ENCODE assay signal across 10 cellular contexts in the genomic region with DNA sequence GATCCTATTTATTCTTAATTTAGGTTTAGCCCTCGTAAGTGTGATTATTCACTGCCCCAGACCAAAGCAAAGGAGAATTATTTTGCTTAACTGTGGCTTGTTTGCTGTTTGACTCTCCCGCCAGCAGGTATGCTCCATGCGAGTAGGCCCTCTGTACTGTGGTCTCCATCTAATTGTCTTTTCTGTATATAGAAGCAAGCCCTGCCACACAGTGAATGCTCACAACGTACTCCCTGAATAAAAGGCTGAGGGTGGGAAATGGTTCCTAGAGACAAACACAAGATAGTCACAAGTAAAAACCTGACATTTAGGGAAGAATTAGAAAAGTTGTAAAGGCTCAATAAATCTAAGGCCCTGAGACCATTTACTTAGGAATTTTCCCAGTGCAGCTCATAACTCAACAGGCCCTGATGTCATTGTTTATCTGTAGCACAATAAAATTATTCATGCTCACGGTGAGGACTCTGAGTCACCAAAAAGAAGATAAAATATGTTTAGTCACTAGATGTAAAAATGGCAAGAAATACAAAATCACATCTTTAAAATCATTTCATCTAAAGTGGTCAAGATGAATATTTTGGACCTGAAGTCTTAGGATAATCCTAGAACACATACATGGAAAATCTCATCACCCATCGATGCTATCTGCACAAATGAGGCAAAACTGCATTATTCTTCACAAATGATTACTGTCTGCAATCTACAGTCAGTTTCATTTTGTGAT.
A peak's percentile ranks its signal among the peaks of the same experiment; 100 is the strongest.
DNase-seq lines count a peak whose midpoint lies in the region; ATAC-seq, FAIRE-seq and TF ChIP-seq lines count a peak whose summit lies in the region.
"Had no signal": no experiment of that assay in that cellular context is flagged by ENCODE, and none has a peak within 500 bp of the region (broad histone marks: within the 10 kb centered on the region; RNA-seq: fewer than 3 reads in every experiment).

No MANE protein-coding gene starts in this region.

- no peaks in the 10 kb centered on the region for H4K20me1 ChIP-seq in PC-9 (ENCODE audit: insufficient read depth)
- no peaks in the 10 kb centered on the region for H4K20me1 ChIP-seq in endothelial cell of umbilical vein (replicated peaks; ENCODE audit: control insufficient read depth, extremely low read depth, insufficient read depth, low read length)

- H3K4me1 ChIP-seq in PC-9 (replicated peaks; ENCODE audit: insufficient read depth) = peaks cover 25% of the 10 kb centered on the region
- H3K4me1 ChIP-seq in endothelial cell of umbilical vein (ENCODE audit: control insufficient read depth, extremely low read depth, insufficient read depth, low read length) = peaks cover 20% of the 10 kb centered on the region

- CTCF ChIA-PET in PC-9 (lab: Charles Lee) = no interaction called here
- CTCF ChIA-PET in endothelial cell of umbilical vein (lab: Charles Lee) = interaction anchor here (1.0 kb wide), 1 partner anchor 473 kb away, joined by 4 read pairs; a partner anchor contains a TSS

- no peak overlapping the region for H3K4me3 ChIP-seq in PC-9
- no peak overlapping the region for H3K4me3 ChIP-seq in endothelial cell of umbilical vein (replicated peaks in 1 of 3; ENCODE audit: insufficient read depth in 1 of 3, low read depth in 1 of 3, low read length in 3 of 3)
- H3K4me3 ChIP-seq: psoas muscle had no signal

- peak overlapping the region; percentile 23 for H3K4me2 ChIP-seq in PC-9
- peak overlapping the region; percentile 19 for H3K4me2 ChIP-seq in endothelial cell of umbilical vein (ENCODE audit: insufficient read depth, low read length)

- DNase-seq in PC-9 (peak in 1 of 2 experiments; percentile 63), endothelial cell of umbilical vein (ENCODE audit: low read depth, low spot score) (peak; percentile 84), non-pigmented ciliary epithelial cell (ENCODE audit: low read depth) (peak; percentile 66), GM13977 (ENCODE audit: low spot score) (no peak), putamen (ENCODE audit: low spot score) (no peak), activated T-cell treated with anti-CD3 and anti-CD28 coated beads for 4 hours (no peak), Right ventricle myocardium superior (no peak)
- DNase-seq: NCI-H1105 treated with DMSO at 0.1 percent for 48 hours, psoas muscle had no signal

- H3K79me2 ChIP-seq in PC-9 (ENCODE audit: low read depth) (no peaks in the 10 kb centered on the region), endothelial cell of umbilical vein (ENCODE audit: control insufficient read depth, insufficient read depth, low read length) (no peaks in the 10 kb centered on the region)

- ATAC-seq in Right ventricle myocardium superior (ENCODE audit: poor library complexity) = no peak
- ATAC-seq: psoas muscle had no signal

- no peaks in the 10 kb centered on the region for H3K9me3 ChIP-seq in PC-9 (ENCODE audit: insufficient read depth, low read depth)
- H3K9me3 ChIP-seq in endothelial cell of umbilical vein (replicated peaks; ENCODE audit: control insufficient read depth, insufficient read depth, low read length) = no peaks in the 10 kb centered on the region
- H3K9me3 ChIP-seq: psoas muscle had no signal

- no peak overlapping the region for H2AFZ ChIP-seq in PC-9
- peak overlapping the region; percentile 70 for H2AFZ ChIP-seq in endothelial cell of umbilical vein (ENCODE audit: low read depth, low read length)

- in situ Hi-C loops in GM13977 (cut with MboI; ENCODE audit: low pct_unique_long_range_greater_than_20kb, low sequenced_read_pairs, unreplicated experiment) = no loop called here

- no peak for TF ChIP-seq POLR2A in endothelial cell of umbilical vein (IDR thresholded peaks at IDR 0.05; ENCODE audit: low read depth, low read length)

- FAIRE-seq in endothelial cell of umbilical vein (lab: Jason Lieb, UNC) = peak; percentile 90

- TF ChIP-seq CTCF in C4-2B (conservative IDR thresholded peaks at IDR 0.05) = no peak
- no peak for TF ChIP-seq CTCF in PC-9 (conservative IDR thresholded peaks at IDR 0.05)
- TF ChIP-seq CTCF in endothelial cell of umbilical vein (IDR thresholded peaks at IDR 0.05; ENCODE audit: extremely low read depth in 1 of 2, insufficient read depth in 1 of 2, low read depth in 1 of 2, low read length in 2 of 2) = no peak
- TF ChIP-seq CTCF in GM13977 (IDR thresholded peaks at IDR 0.05; ENCODE audit: extremely low read depth, insufficient read depth, missing control alignments) = no peak

- no peaks in the 10 kb centered on the region for H3K36me3 ChIP-seq in PC-9 (ENCODE audit: low read depth)
- H3K36me3 ChIP-seq in endothelial cell of umbilical vein (ENCODE audit: control insufficient read depth in 2 of 2, extremely low read depth in 1 of 2, insufficient read depth in 2 of 2, low read length in 2 of 2) = no peaks in the 10 kb centered on the region

- H3K9ac ChIP-seq in endothelial cell of umbilical vein (replicated peaks; ENCODE audit: extremely low read depth, insufficient read depth, low read length) = peak overlapping the region; percentile 10

- no peaks in the 10 kb centered on the region for H3K9me2 ChIP-seq in PC-9 (ENCODE audit: insufficient read depth)

- H3K27ac ChIP-seq in C4-2B (peak overlapping the region; percentile 65), PC-9 (peak overlapping the region; percentile 43), endothelial cell of umbilical vein (ENCODE audit: insufficient read depth, low read depth, low read length) (peak overlapping the region; percentile 60)
- H3K27ac ChIP-seq: psoas muscle had no signal

- dilution Hi-C loops in endothelial cell of umbilical vein (cut with MboI; ENCODE audit: extremely low pct_ligation_motif_present, low sequenced_read_pairs) = no loop called here

- POLR2A ChIA-PET in PC-9 (lab: Charles Lee; ENCODE audit: unreplicated experiment) (interaction anchor here (0.7 kb wide), 1 partner anchor 133 kb away, joined by 4 read pairs; no protein-coding TSS in a partner anchor), endothelial cell of umbilical vein (lab: Charles Lee) (no interaction called here)

- no peaks in the 10 kb centered on the region for H3K27me3 ChIP-seq in PC-9 (ENCODE audit: insufficient read depth, low read depth)
- peaks cover 2% of the 10 kb centered on the region in 2 experiments for H3K27me3 ChIP-seq in endothelial cell of umbilical vein (ENCODE audit: control insufficient read depth in 2 of 2, insufficient read depth in 2 of 2, low read length in 2 of 2)

- no peaks in the 10 kb centered on the region; the same call in 1 of the 2 replicates for H3F3A ChIP-seq in PC-9 (ENCODE audit: insufficient read depth, low read depth)

- intact Hi-C loops in PC-9 (cut with micrococcal nuclease; ENCODE audit: unreplicated experiment) = no loop called here
- intact Hi-C loops in endothelial cell of umbilical vein (cut with micrococcal nuclease) = loop anchor here (2.0 kb wide), 2 partner anchors 41 to 475 kb away; no protein-coding TSS in a partner anchor
- intact Hi-C loops in Right ventricle myocardium superior (cut with DNase I) = no loop called here

- BruUV-seq in PC-9 (replicated peaks; lab: Mats Ljungman, UMichigan) (no TSS peak), endothelial cell of umbilical vein (replicated peaks; lab: Mats Ljungman, UMichigan) (no TSS peak)

- H3K9me1 ChIP-seq in endothelial cell of umbilical vein (replicated peaks; ENCODE audit: control insufficient read depth, extremely low read depth, insufficient read depth, low read length) = no peaks in the 10 kb centered on the region

TF ChIP-seq in endothelial cell of umbilical vein, 7 proteins besides CTCF, POLR2A, EP300 and RAD21:
- peak; percentile 69 for TF ChIP-seq JUN (IDR thresholded peaks at IDR 0.05; ENCODE audit: borderline replicate concordance, insufficient read depth, insufficient read length, low read depth)
- peak; percentile 25 for TF ChIP-seq GATA2 (IDR thresholded peaks at IDR 0.05; ENCODE audit: insufficient read depth, insufficient read length, low read depth, low read length)
- TF ChIP-seq FOS (IDR thresholded peaks at IDR 0.05; ENCODE audit: borderline replicate concordance, insufficient read depth, low read length) = peak; percentile 84
- TF ChIP-seq, protein P1, sequence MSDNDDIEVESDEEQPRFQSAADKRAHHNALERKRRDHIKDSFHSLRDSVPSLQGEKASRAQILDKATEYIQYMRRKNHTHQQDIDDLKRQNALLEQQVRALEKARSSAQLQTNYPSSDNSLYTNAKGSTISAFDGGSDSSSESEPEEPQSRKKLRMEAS (IDR thresholded peaks at IDR 0.05; ENCODE audit: insufficient read depth, insufficient read length) = no peak
TF ChIP-seq in endothelial cell of umbilical vein: peak in this region for 3.

Comparison
In these comparisons a context has a peak if more than half of its experiments do, and no peak if none do; other contexts are left out.
1. DNase-seq: peak in endothelial cell of umbilical vein (single experiment) and non-pigmented ciliary epithelial cell (single experiment); none in GM13977 (single experiment), putamen (single experiment), activated T-cell treated with anti-CD3 and anti-CD28 coated beads for 4 hours (single experiment) and Right ventricle myocardium superior (single experiment).
2. Peak in every context shown above with its lines, with median percentiles within 50 percentile points of each other: H3K27ac ChIP-seq.